Comparison of ENCODE assay signal across 17 cellular contexts in genomic region chr10:22366771-22367170, GRCh38. TPM values are rescaled to one million over a fixed set of nuclear protein-coding genes. Genes with fewer than 3 reads are reported as not detected.
A peak's percentile ranks its signal among the peaks of the same experiment; 100 is the strongest.
DNase-seq lines count a peak whose midpoint lies in the region; ATAC-seq and TF ChIP-seq lines count a peak whose summit lies in the region.
"Had no signal": no experiment of that assay in that cellular context is flagged by ENCODE, and none has a peak within 500 bp of the region (broad histone marks: within the 10 kb centered on the region; RNA-seq: fewer than 3 reads in every experiment).

No MANE protein-coding gene starts in this region.

- H3K9me2 ChIP-seq in HCT116 (ENCODE audit: insufficient read depth), result no peaks in the 10 kb centered on the region; the same call in 1 of the 2 replicates

- intact Hi-C loops in activated CD4-positive, alpha-beta T cell treated with anti-CD3 and anti-CD28 coated beads, Interleukin-2, amount 10 ng/mL, durations not matched to agents 24 days and 14 days (cut with micrococcal nuclease), result loop anchor here (1.0 to 2.0 kb wide), 6 partner anchors 13 to 316 kb away; no protein-coding TSS in a partner anchor
- intact Hi-C loops in HCT116 (cut with micrococcal nuclease), result no loop called here
- intact Hi-C loops in activated T-helper 1 cell treated with anti-CD3 and anti-CD28 coated beads, Interleukin-12 subunit alpha, Interleukin-12 subunit beta, Interleukin-2, Interleukin-4 antibody, amounts not matched to agents 30 ng/mL and 10 ng/mL and 1 ng/mL, durations not matched to agents 14 hours and 24 hours and 36 hours (cut with micrococcal nuclease), result loop anchor here (1.0 to 2.0 kb wide), 3 partner anchors 13 to 204 kb away; no protein-coding TSS in a partner anchor

- CTCF ChIA-PET in HCT116 (lab: Charles Lee), result no interaction called here

- H3K4me2 ChIP-seq in HCT116 (ENCODE audit: low read length), result no peak overlapping the region

- no peak for TF ChIP-seq RAD21 in HCT116 (IDR thresholded peaks at IDR 0.05; ENCODE audit: low read depth)

- POLR2A ChIA-PET in HCT116 (lab: Charles Lee), result no interaction called here

- H3K79me2 ChIP-seq in HCT116 (ENCODE audit: insufficient read depth, low read length), result no peaks in the 10 kb centered on the region

- H3K36me3 ChIP-seq in HCT116 (ENCODE audit: control insufficient read depth in 1 of 2, insufficient read depth in 2 of 2, low read length in 2 of 2), result no peaks in the 10 kb centered on the region
- H3K36me3 ChIP-seq: BLaER1 treated with 17β-estradiol and CSF1 and Interleukin-3, amounts not matched to agents 10 nM and 100 nM had no signal

- no peak overlapping the region for H3K9ac ChIP-seq in HCT116 (ENCODE audit: low read length)
- H3K9ac ChIP-seq: BLaER1 treated with 17β-estradiol and CSF1 and Interleukin-3, amounts not matched to agents 10 nM and 100 nM had no signal

- H3K4me1 ChIP-seq in HCT116 (ENCODE audit: control insufficient read depth in 1 of 2, insufficient read depth in 2 of 2, low read length in 2 of 2), result no peaks in the 10 kb centered on the region

- RAD21 ChIA-PET in HCT116 (lab: Charles Lee; ENCODE audit: low non-redundant PET in 1 of 2, low total read pairs in 2 of 2, uncharacterized antibody in 2 of 2, unreplicated experiment in 2 of 2), result no interaction called here

- TF ChIP-seq POLR2A in HCT116 (IDR thresholded peaks at IDR 0.05; ENCODE audit: borderline replicate concordance, extremely low read depth, insufficient read depth, insufficient read length), result no peak

- no peaks in the 10 kb centered on the region for H3K36me3 Mint-ChIP-seq in activated CD4-positive, alpha-beta T cell treated with anti-CD3 and anti-CD28 coated beads, Interleukin-2, amount 10 ng/mL, durations not matched to agents 24 days and 14 days (ENCODE audit: low read depth)
- H3K36me3 Mint-ChIP-seq in activated T-helper 1 cell treated with anti-CD3 and anti-CD28 coated beads, Interleukin-12 subunit alpha, Interleukin-12 subunit beta, Interleukin-2, Interleukin-4 antibody, amounts not matched to agents 30 ng/mL and 10 ng/mL and 1 ng/mL, durations not matched to agents 14 hours and 24 hours and 36 hours (ENCODE audit: low read depth), result no peaks in the 10 kb centered on the region
- no peaks in the 10 kb centered on the region for H3K36me3 Mint-ChIP-seq in nephron progenitor cell (ENCODE audit: low read depth)

- peaks cover 36% of the 10 kb centered on the region for H3K4me1 Mint-ChIP-seq in activated CD4-positive, alpha-beta T cell treated with anti-CD3 and anti-CD28 coated beads, Interleukin-2, amount 10 ng/mL, durations not matched to agents 24 days and 14 days
- peaks cover 56% of the 10 kb centered on the region for H3K4me1 Mint-ChIP-seq in activated T-helper 1 cell treated with anti-CD3 and anti-CD28 coated beads, Interleukin-12 subunit alpha, Interleukin-12 subunit beta, Interleukin-2, Interleukin-4 antibody, amounts not matched to agents 30 ng/mL and 10 ng/mL and 1 ng/mL, durations not matched to agents 14 hours and 24 hours and 36 hours (ENCODE audit: low read depth)
- peaks cover 20% of the 10 kb centered on the region for H3K4me1 Mint-ChIP-seq in nephron progenitor cell

- no peak for TF ChIP-seq CTCF in HCT116 (IDR thresholded peaks at IDR 0.05 in 2 of 3, conservative IDR thresholded peaks at IDR 0.05 in 1 of 3; ENCODE audit: borderline replicate concordance in 1 of 3, insufficient read depth in 1 of 3, low read depth in 2 of 3, low read length in 2 of 3)
- TF ChIP-seq CTCF in nephron progenitor cell (IDR thresholded peaks at IDR 0.05), result no peak

- no peaks in the 10 kb centered on the region for H4K20me1 ChIP-seq in HCT116 (ENCODE audit: insufficient read depth)
- H4K20me1 ChIP-seq: BLaER1 treated with 17β-estradiol and CSF1 and Interleukin-3, amounts not matched to agents 10 nM and 100 nM had no signal

- peaks cover 3% of the 10 kb centered on the region for H3K9me3 Mint-ChIP-seq in activated CD4-positive, alpha-beta T cell treated with anti-CD3 and anti-CD28 coated beads, Interleukin-2, amount 10 ng/mL, durations not matched to agents 24 days and 14 days
- H3K9me3 Mint-ChIP-seq in activated T-helper 1 cell treated with anti-CD3 and anti-CD28 coated beads, Interleukin-12 subunit alpha, Interleukin-12 subunit beta, Interleukin-2, Interleukin-4 antibody, amounts not matched to agents 30 ng/mL and 10 ng/mL and 1 ng/mL, durations not matched to agents 14 hours and 24 hours and 36 hours, result peaks cover 4% of the 10 kb centered on the region
- no peaks in the 10 kb centered on the region for H3K9me3 Mint-ChIP-seq in nephron progenitor cell

- peak overlapping the region; percentile 25 for H3K27ac Mint-ChIP-seq in activated CD4-positive, alpha-beta T cell treated with anti-CD3 and anti-CD28 coated beads, Interleukin-2, amount 10 ng/mL, durations not matched to agents 24 days and 14 days
- H3K27ac Mint-ChIP-seq in activated T-helper 1 cell treated with anti-CD3 and anti-CD28 coated beads, Interleukin-12 subunit alpha, Interleukin-12 subunit beta, Interleukin-2, Interleukin-4 antibody, amounts not matched to agents 30 ng/mL and 10 ng/mL and 1 ng/mL, durations not matched to agents 14 hours and 24 hours and 36 hours, result peak overlapping the region; percentile 87
- H3K27ac Mint-ChIP-seq in nephron progenitor cell, result peak overlapping the region; percentile 37

- ATAC-seq in HCT116 (no peak), HG03342 (IDR thresholded peaks at IDR 0.05; ENCODE audit: unreplicated experiment) (no peak)
- ATAC-seq: Right ventricle myocardium inferior had no signal

- no TSS peak for BruUV-seq in HCT116 (replicated peaks; lab: Mats Ljungman, UMichigan)

- H3K4me3 ChIP-seq in HCT116 (replicated peaks in 1 of 2; ENCODE audit: low read depth in 1 of 2, low read length in 2 of 2), result no peak overlapping the region
- H3K4me3 ChIP-seq: BLaER1 treated with 17β-estradiol and CSF1 and Interleukin-3, amounts not matched to agents 10 nM and 100 nM had no signal

- peak overlapping the region; percentile 10 for H2AFZ ChIP-seq in HCT116 (ENCODE audit: low read depth, low read length, poor library complexity, severe bottlenecking)

- no peaks in the 10 kb centered on the region for H3K27me3 Mint-ChIP-seq in activated CD4-positive, alpha-beta T cell treated with anti-CD3 and anti-CD28 coated beads, Interleukin-2, amount 10 ng/mL, durations not matched to agents 24 days and 14 days
- no peaks in the 10 kb centered on the region for H3K27me3 Mint-ChIP-seq in activated T-helper 1 cell treated with anti-CD3 and anti-CD28 coated beads, Interleukin-12 subunit alpha, Interleukin-12 subunit beta, Interleukin-2, Interleukin-4 antibody, amounts not matched to agents 30 ng/mL and 10 ng/mL and 1 ng/mL, durations not matched to agents 14 hours and 24 hours and 36 hours (ENCODE audit: insufficient read depth)
- no peaks in the 10 kb centered on the region for H3K27me3 Mint-ChIP-seq in nephron progenitor cell (ENCODE audit: low read depth, poor library complexity)

- DNase-seq in activated CD4-positive, alpha-beta T cell treated with anti-CD3 and anti-CD28 coated beads, Interleukin-2, amount 10 ng/mL, durations not matched to agents 24 days and 14 days, result no peak
- DNase-seq in activated CD4-positive, alpha-beta T cell treated with anti-CD3 and anti-CD28 coated beads, Interleukin-2, amount 50 U/mL, for 1 hour, result no peak
- DNase-seq in HCT116 (ENCODE audit: low read depth, low spot score), result no peak
- DNase-seq in activated T-helper 1 cell treated with anti-CD3 and anti-CD28 coated beads, Interleukin-12 subunit alpha, Interleukin-12 subunit beta, Interleukin-2, Interleukin-4 antibody, amounts not matched to agents 30 ng/mL and 10 ng/mL and 1 ng/mL, durations not matched to agents 14 hours and 24 hours and 36 hours (ENCODE audit: low spot score), result no peak
- DNase-seq in nephron progenitor cell, result no peak
- no peak for DNase-seq in NCI-H69 (lab: John Stamatoyannopoulos, UW)
- DNase-seq in Ammon's horn (ENCODE audit: low spot score), result no peak
- DNase-seq: 8988T, DMS 273 treated with DMSO at 0.1 percent for 48 hours, NCI-H1092 treated with DMSO at 0.1 percent for 48 hours, NCI-H1694, NCI-H2107, NCI-H226, NCI-H526 treated with DMSO at 0.1 percent for 48 hours had no signal

- H3K4me3 Mint-ChIP-seq in activated CD4-positive, alpha-beta T cell treated with anti-CD3 and anti-CD28 coated beads, Interleukin-2, amount 10 ng/mL, durations not matched to agents 24 days and 14 days, result peak overlapping the region; percentile 60
- H3K4me3 Mint-ChIP-seq in activated T-helper 1 cell treated with anti-CD3 and anti-CD28 coated beads, Interleukin-12 subunit alpha, Interleukin-12 subunit beta, Interleukin-2, Interleukin-4 antibody, amounts not matched to agents 30 ng/mL and 10 ng/mL and 1 ng/mL, durations not matched to agents 14 hours and 24 hours and 36 hours, result peak overlapping the region; percentile 59
- no peak overlapping the region for H3K4me3 Mint-ChIP-seq in nephron progenitor cell

- H3K9me3 ChIP-seq in HCT116 (ENCODE audit: control insufficient read depth in 1 of 2, insufficient read depth in 1 of 2, low read depth in 1 of 2, low read length in 2 of 2), result no peaks in the 10 kb centered on the region
- H3K9me3 ChIP-seq: BLaER1 treated with 17β-estradiol and CSF1 and Interleukin-3, amounts not matched to agents 10 nM and 100 nM had no signal

- no peak overlapping the region for H3K27ac ChIP-seq in HCT116 (ENCODE audit: low read depth, low read length)
- H3K27ac ChIP-seq: BLaER1 treated with 17β-estradiol and CSF1 and Interleukin-3, amounts not matched to agents 10 nM and 100 nM had no signal

- H3K27me3 ChIP-seq in HCT116 (ENCODE audit: insufficient read depth, low read length), result no peaks in the 10 kb centered on the region
- H3K27me3 ChIP-seq: BLaER1 treated with 17β-estradiol and CSF1 and Interleukin-3, amounts not matched to agents 10 nM and 100 nM had no signal

RNA-seq across cellular contexts. Expression of gene SPAG6, which starts 21.5 kb away (rescaled TPM):
- total RNA-seq in activated CD4-positive, alpha-beta T cell treated with anti-CD3 and anti-CD28 coated beads, Interleukin-2, amount 10 ng/mL, durations not matched to agents 24 days and 14 days, result 0.07 TPM in 1 of 2 replicates, not detected in the other
- total RNA-seq in HCT116 (2021; ENCODE audit: unreplicated experiment), result not detected
- not detected in 2 replicates for polyA plus RNA-seq in HCT116 (2012)
- 0.18 TPM in 1 of 2 replicates, not detected in the other for total RNA-seq in activated T-helper 1 cell treated with anti-CD3 and anti-CD28 coated beads, Interleukin-12 subunit alpha, Interleukin-12 subunit beta, Interleukin-2, Interleukin-4 antibody, amounts not matched to agents 30 ng/mL and 10 ng/mL and 1 ng/mL, durations not matched to agents 14 hours and 24 hours and 36 hours
- total RNA-seq: Right ventricle myocardium inferior had no signal

RNA-seq across cellular contexts. Expression of gene BMI1, which starts 45.9 kb away (rescaled TPM):
- 55.6 and 65.3 TPM in 2 replicates for total RNA-seq in activated CD4-positive, alpha-beta T cell treated with anti-CD3 and anti-CD28 coated beads, Interleukin-2, amount 10 ng/mL, durations not matched to agents 24 days and 14 days
- total RNA-seq in HCT116 (2021; ENCODE audit: unreplicated experiment), result 81.1 TPM
- 48.6 and 52.5 TPM in 2 replicates for polyA plus RNA-seq in HCT116 (2012)
- total RNA-seq in activated T-helper 1 cell treated with anti-CD3 and anti-CD28 coated beads, Interleukin-12 subunit alpha, Interleukin-12 subunit beta, Interleukin-2, Interleukin-4 antibody, amounts not matched to agents 30 ng/mL and 10 ng/mL and 1 ng/mL, durations not matched to agents 14 hours and 24 hours and 36 hours, result 59.3 and 66.5 TPM in 2 replicates

RNA-seq across cellular contexts. Expression of gene COMMD3, which starts 50.6 kb away (rescaled TPM):
- 76.7 and 79.7 TPM in 2 replicates for total RNA-seq in activated CD4-positive, alpha-beta T cell treated with anti-CD3 and anti-CD28 coated beads, Interleukin-2, amount 10 ng/mL, durations not matched to agents 24 days and 14 days
- 43.0 TPM for total RNA-seq in HCT116 (2021; ENCODE audit: unreplicated experiment)
- polyA plus RNA-seq in HCT116 (2012), result 20.2 and 27.9 TPM in 2 replicates
- total RNA-seq in activated T-helper 1 cell treated with anti-CD3 and anti-CD28 coated beads, Interleukin-12 subunit alpha, Interleukin-12 subunit beta, Interleukin-2, Interleukin-4 antibody, amounts not matched to agents 30 ng/mL and 10 ng/mL and 1 ng/mL, durations not matched to agents 14 hours and 24 hours and 36 hours, result 78.7 and 84.4 TPM in 2 replicates

Comparison
In these comparisons a context has a peak if more than half of its experiments do, and no peak if none do; other contexts are left out.
1. H3K27ac Mint-ChIP-seq: peak in every context shown above with its lines; median percentile 87 in activated T-helper 1 cell treated with anti-CD3 and anti-CD28 coated beads, Interleukin-12 subunit alpha, Interleukin-12 subunit beta, Interleukin-2, Interleukin-4 antibody, amounts not matched to agents 30 ng/mL and 10 ng/mL and 1 ng/mL, durations not matched to agents 14 hours and 24 hours and 36 hours; 37 in nephron progenitor cell; 25 in activated CD4-positive, alpha-beta T cell treated with anti-CD3 and anti-CD28 coated beads, Interleukin-2, amount 10 ng/mL, durations not matched to agents 24 days and 14 days.